ENCODE assay signal across 8 cellular contexts in the genomic region with DNA sequence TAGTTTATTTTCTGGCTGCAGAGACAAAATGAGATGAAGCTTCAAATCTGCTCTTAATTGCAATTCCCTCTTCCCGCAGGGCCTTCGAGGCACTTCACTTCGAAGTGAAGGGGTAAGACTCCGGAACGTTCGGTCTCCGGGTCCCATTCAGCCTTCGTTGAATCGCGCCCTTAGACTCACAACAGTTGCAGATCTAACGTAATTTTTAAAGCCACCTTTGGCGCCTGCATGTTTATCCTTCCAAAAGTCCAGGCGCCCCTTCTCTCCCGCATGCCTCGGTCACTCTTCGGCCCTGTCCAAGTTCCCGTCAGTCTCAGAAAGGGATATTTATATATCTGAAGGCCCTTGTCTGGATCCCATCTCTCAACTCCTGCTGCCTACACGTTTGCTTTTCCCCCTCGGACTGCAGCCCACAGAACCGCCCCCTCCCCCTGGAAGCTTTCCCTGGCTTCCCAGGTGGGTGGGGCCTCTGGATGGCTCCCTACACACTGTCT. TPM values are rescaled to one million over a fixed set of nuclear protein-coding genes. Genes with fewer than 3 reads are reported as not detected.
DNase-seq lines count a peak whose midpoint lies in the region; ATAC-seq and TF ChIP-seq lines count a peak whose summit lies in the region.

No MANE protein-coding gene starts in this region.

- no peaks in the 10 kb centered on the region for H3K36me3 ChIP-seq in trophoblast cell (ENCODE audit: control insufficient read depth in 1 of 2, insufficient read depth in 2 of 2, low read length in 2 of 2)

- H3K27ac ChIP-seq in trophoblast cell (ENCODE audit: low read depth, low read length), result peak overlapping the region; percentile 81

- no peak overlapping the region for H3K4ac ChIP-seq in trophoblast cell (ENCODE audit: low read depth, low read length)

- no peak overlapping the region for H2AK5ac ChIP-seq in trophoblast cell (ENCODE audit: low read length)

- no peak overlapping the region for H4K8ac ChIP-seq in trophoblast cell (ENCODE audit: low read depth, low read length)

- peaks cover 0 to 6% of the 10 kb centered on the region in 2 experiments for H3K4me1 ChIP-seq in trophoblast cell (ENCODE audit: control insufficient read depth in 1 of 2, insufficient read depth in 2 of 2, low read length in 2 of 2)

- H3K9me3 Mint-ChIP-seq in glutamatergic neuron (ENCODE audit: unreplicated experiment), result peaks cover 5% of the 10 kb centered on the region

- H3K4me1 Mint-ChIP-seq in glutamatergic neuron (ENCODE audit: low read depth, unreplicated experiment), result peaks cover 18% of the 10 kb centered on the region

- no peak overlapping the region for H2BK12ac ChIP-seq in trophoblast cell (ENCODE audit: low read length)

- no peaks in the 10 kb centered on the region for H3K27me3 ChIP-seq in trophoblast cell (ENCODE audit: insufficient read depth, low read length)

- no peak for ATAC-seq in HG02870 (IDR thresholded peaks at IDR 0.05; ENCODE audit: unreplicated experiment)

- no peak overlapping the region for H2BK120ac ChIP-seq in trophoblast cell (ENCODE audit: insufficient read depth, low read length, poor library complexity)

- DNase-seq in GM12864 (ENCODE audit: low read depth) (no peak), glutamatergic neuron (peak; percentile 34), trophoblast cell (no peak), NOMO-1 treated with DMSO at 0.1 percent for 48 hours (lab: John Stamatoyannopoulos, UW; ENCODE audit: unreplicated experiment) (no peak), NCI-H510A treated with DMSO at 0.1 percent for 48 hours (lab: John Stamatoyannopoulos, UW) (no peak)
- no peak for DNase-seq in activated CD8-positive, alpha-beta memory T cell treated with anti-CD3 and anti-CD28 coated beads, Interleukin-2, amount 50 U/mL, for 4 hours

- peaks cover 5% of the 10 kb centered on the region for H3K27me3 Mint-ChIP-seq in glutamatergic neuron (ENCODE audit: unreplicated experiment)

- peaks cover 15% of the 10 kb centered on the region for H3K79me1 ChIP-seq in trophoblast cell (ENCODE audit: low read length)

- peak overlapping the region; percentile 86 for H3K4me3 Mint-ChIP-seq in glutamatergic neuron (ENCODE audit: unreplicated experiment)

- H3K9ac ChIP-seq in trophoblast cell (ENCODE audit: low read length), result no peak overlapping the region

- peak overlapping the region; percentile 36 for H3K27ac Mint-ChIP-seq in glutamatergic neuron (ENCODE audit: unreplicated experiment)

- H3K4me2 ChIP-seq in trophoblast cell (ENCODE audit: low read length), result peak overlapping the region; percentile 89

- H3K4me3 ChIP-seq in GM12864 (ENCODE audit: low read depth, low read length) (peak overlapping the region; percentile 76), WI38 (ENCODE audit: low read depth, low read length) (peak overlapping the region; percentile 70), trophoblast cell (ENCODE audit: low read depth, low read length) (no peak overlapping the region)

- H3K23ac ChIP-seq in trophoblast cell (ENCODE audit: low read length), result no peak overlapping the region

- H4K91ac ChIP-seq in trophoblast cell (ENCODE audit: low read depth, low read length), result no peak overlapping the region

- H2BK5ac ChIP-seq in trophoblast cell (ENCODE audit: low read depth, low read length, poor library complexity), result no peak overlapping the region

- H3K79me2 ChIP-seq in trophoblast cell (ENCODE audit: control insufficient read depth, insufficient read depth, low read length, poor library complexity), result peaks cover 12% of the 10 kb centered on the region

- no peaks in the 10 kb centered on the region for H3K9me3 ChIP-seq in trophoblast cell (ENCODE audit: insufficient read depth, low read depth, low read length)

- H3K14ac ChIP-seq in trophoblast cell (ENCODE audit: low read length), result no peak overlapping the region

- no peak overlapping the region for H3K18ac ChIP-seq in trophoblast cell (ENCODE audit: low read length)

- no peak overlapping the region for H4K12ac ChIP-seq in trophoblast cell (ENCODE audit: low read depth, low read length)

- H2AFZ ChIP-seq in trophoblast cell (ENCODE audit: insufficient read depth, low read length, poor library complexity), result no peak overlapping the region

- TF ChIP-seq CTCF in GM12864 (IDR thresholded peaks at IDR 0.05; ENCODE audit: low read depth, low read length, missing control alignments) (no peak), WI38 (IDR thresholded peaks at IDR 0.05; ENCODE audit: low read depth, low read length) (no peak), glutamatergic neuron (IDR thresholded peaks at IDR 0.05; ENCODE audit: partially characterized antibody, unreplicated experiment) (no peak)

- WGBS in trophoblast cell (ENCODE audit: extremely low coverage, insufficient coverage, insufficient read length), result no CpG with 5 or more reads among the region's 20 CpGs

- no peaks in the 10 kb centered on the region for H3K36me3 Mint-ChIP-seq in glutamatergic neuron (ENCODE audit: unreplicated experiment)

RNA-seq across cellular contexts. Expression of gene KCTD12, which starts 0.9 kb away (rescaled TPM):
- 11.3 TPM for total RNA-seq in glutamatergic neuron (ENCODE audit: unreplicated experiment)
- 52.2 and 52.5 TPM in 2 replicates for polyA plus RNA-seq in trophoblast cell (2013)
